Comparison of ENCODE assay signal across 14 cellular contexts in the genomic region with DNA sequence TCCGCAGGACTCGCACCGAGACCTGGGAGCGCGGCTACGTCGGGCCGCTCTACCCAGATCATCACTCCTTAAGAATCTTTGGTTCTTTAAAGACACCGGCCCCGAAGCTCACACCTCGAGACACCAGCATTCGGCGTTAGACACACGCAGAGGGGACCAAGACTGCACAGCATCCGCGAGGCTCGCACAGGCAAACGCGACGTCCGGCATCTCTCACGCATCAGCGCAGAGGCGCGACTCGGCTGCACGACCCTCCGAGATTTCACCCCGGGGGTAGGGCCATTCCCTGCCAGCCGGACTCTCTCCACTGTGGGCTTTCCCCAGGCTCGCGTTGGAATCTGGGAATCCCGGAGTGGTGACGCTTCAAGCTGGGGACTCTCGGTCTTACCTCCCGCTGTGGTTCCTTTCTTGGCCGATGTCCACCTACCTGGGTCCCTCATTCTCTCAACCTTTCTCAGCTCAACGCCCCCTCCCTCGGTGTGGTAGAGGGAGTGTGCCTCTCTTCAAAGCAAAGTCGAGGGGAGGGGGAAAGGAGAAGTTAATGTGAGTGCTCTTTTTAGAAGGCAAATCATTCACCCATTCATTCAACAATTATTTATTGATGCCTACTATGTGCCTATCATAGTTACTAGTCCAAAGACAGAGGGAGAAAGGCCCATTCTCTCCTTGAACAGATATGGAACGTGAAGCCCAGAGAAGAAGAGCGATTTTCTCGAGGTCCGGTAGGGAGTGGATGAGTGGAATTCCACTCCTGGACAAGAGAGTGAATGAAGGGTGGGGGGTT. TPM values are rescaled to one million over a fixed set of nuclear protein-coding genes. Genes with fewer than 3 reads are reported as not detected.
DNase-seq lines count a peak whose midpoint lies in the region; ATAC-seq lines count a peak whose summit lies in the region.
"Had no signal": no experiment of that assay in that cellular context is flagged by ENCODE, and none has a peak within 500 bp of the region (broad histone marks: within the 10 kb centered on the region; RNA-seq: fewer than 3 reads in every experiment).

No MANE protein-coding gene starts in this region.

- H3K4me3 Mint-ChIP-seq in activated T-cell treated with anti-CD3 and anti-CD28 coated beads, Interleukin-2, amount 50 U/mL, for 72 hours, result peak overlapping the region; percentile 42 to 71
- peak overlapping the region; percentile 33 to 71 for H3K4me3 Mint-ChIP-seq in stimulated activated naive B cell treated with anti-CD40 and anti-IgM and Interleukin-4, amounts not matched to agents 10 μg/mL and 1 μg/mL and 100 μg/mL, for 72 hours
- H3K4me3 Mint-ChIP-seq: natural killer cell had no signal

- peak; percentile 48 for DNase-seq in activated T-cell treated with anti-CD3 and anti-CD28 coated beads, Interleukin-2, amount 50 U/mL, for 48 hours
- no peak for DNase-seq in activated T-cell treated with anti-CD3 and anti-CD28 coated beads, Interleukin-2, amount 50 U/mL, for 1 hour
- peak in 1 of 2 donors; percentile 41 for DNase-seq in activated T-cell treated with anti-CD3 and anti-CD28 coated beads, Interleukin-2, amount 50 U/mL, for 72 hours
- DNase-seq in islet precursor cell, result peak; percentile 70
- DNase-seq in stimulated activated naive B cell treated with anti-CD40 and anti-IgM and Interleukin-4, amounts not matched to agents 10 μg/mL and 1 μg/mL and 100 μg/mL, for 72 hours, result no peak
- no peak for DNase-seq in activated effector memory CD4-positive, alpha-beta T cell treated with Interleukin-2 at 50 U/mL for 16 hours
- DNase-seq in NCI-H748 treated with DMSO at 0.1 percent for 48 hours (lab: John Stamatoyannopoulos, UW), result no peak
- DNase-seq: BE2C; natural killer cell; NCI-H2029; PC-3; stimulated activated CD4-positive, alpha-beta T cell treated with anti-CD3 and anti-CD28 coated beads, Interleukin-1b, Interleukin-23, amount 100 ng/mL, for 48 hours had no signal

- H3K27me3 Mint-ChIP-seq in activated T-cell treated with anti-CD3 and anti-CD28 coated beads, Interleukin-2, amount 50 U/mL, for 72 hours (ENCODE audit: low read depth), result peaks cover 86% of the 10 kb centered on the region
- peaks cover 79 to 94% of the 10 kb centered on the region in 2 donors for H3K27me3 Mint-ChIP-seq in stimulated activated naive B cell treated with anti-CD40 and anti-IgM and Interleukin-4, amounts not matched to agents 10 μg/mL and 1 μg/mL and 100 μg/mL, for 72 hours

- peak overlapping the region; percentile 36 for H3K27ac Mint-ChIP-seq in activated T-cell treated with anti-CD3 and anti-CD28 coated beads, Interleukin-2, amount 50 U/mL, for 72 hours
- peak overlapping the region; percentile 91 for H3K27ac Mint-ChIP-seq in stimulated activated naive B cell treated with anti-CD40 and anti-IgM and Interleukin-4, amounts not matched to agents 10 μg/mL and 1 μg/mL and 100 μg/mL, for 72 hours
- H3K27ac Mint-ChIP-seq: natural killer cell had no signal

- no peak for ATAC-seq in activated T-cell treated with anti-CD3 and anti-CD28 coated beads, Interleukin-2, amount 50 U/mL, for 72 hours (replicated peaks in 1 of 2)
- no peak for ATAC-seq in stimulated activated naive B cell treated with anti-CD40 and anti-IgM and Interleukin-4, amounts not matched to agents 10 μg/mL and 1 μg/mL and 100 μg/mL, for 72 hours (replicated peaks)
- ATAC-seq in HG03108 (IDR thresholded peaks at IDR 0.05; ENCODE audit: unreplicated experiment), result no peak
- ATAC-seq: PC-3 had no signal

- peaks cover 60% of the 10 kb centered on the region for H3K4me1 Mint-ChIP-seq in activated T-cell treated with anti-CD3 and anti-CD28 coated beads, Interleukin-2, amount 50 U/mL, for 72 hours (ENCODE audit: low read depth)
- H3K4me1 Mint-ChIP-seq in stimulated activated naive B cell treated with anti-CD40 and anti-IgM and Interleukin-4, amounts not matched to agents 10 μg/mL and 1 μg/mL and 100 μg/mL, for 72 hours, result peaks cover 45 to 64% of the 10 kb centered on the region in 2 donors

- no peaks in the 10 kb centered on the region for H3K9me3 Mint-ChIP-seq in activated T-cell treated with anti-CD3 and anti-CD28 coated beads, Interleukin-2, amount 50 U/mL, for 72 hours
- peaks cover 0 to 1% of the 10 kb centered on the region in 2 donors for H3K9me3 Mint-ChIP-seq in stimulated activated naive B cell treated with anti-CD40 and anti-IgM and Interleukin-4, amounts not matched to agents 10 μg/mL and 1 μg/mL and 100 μg/mL, for 72 hours
- H3K9me3 Mint-ChIP-seq: natural killer cell had no signal

- H3K36me3 Mint-ChIP-seq in activated T-cell treated with anti-CD3 and anti-CD28 coated beads, Interleukin-2, amount 50 U/mL, for 72 hours (ENCODE audit: insufficient read depth in 2 of 2), result peaks cover 0 to 3% of the 10 kb centered on the region in 2 donors
- peaks cover 7 to 11% of the 10 kb centered on the region in 2 donors for H3K36me3 Mint-ChIP-seq in stimulated activated naive B cell treated with anti-CD40 and anti-IgM and Interleukin-4, amounts not matched to agents 10 μg/mL and 1 μg/mL and 100 μg/mL, for 72 hours
- H3K36me3 Mint-ChIP-seq: natural killer cell had no signal

RNA-seq across cellular contexts. Expression of gene HAND1, which starts 1.3 kb away (rescaled TPM):
- total RNA-seq in activated T-cell treated with anti-CD3 and anti-CD28 coated beads, Interleukin-2, amount 50 U/mL, for 72 hours, result not detected
- total RNA-seq: dermis microvascular lymphatic vessel endothelial cell, natural killer cell, PC-3 had no signal

RNA-seq across cellular contexts. Expression of gene SAP30L, which starts 33.6 kb away (rescaled TPM):
- 10 to 100 TPM; 42.5 to 45.3 TPM for total RNA-seq in activated T-cell treated with anti-CD3 and anti-CD28 coated beads, Interleukin-2, amount 50 U/mL, for 72 hours

Comparison
In these comparisons a context has a peak if more than half of its experiments do, and no peak if none do; other contexts are left out.
1. DNase-seq: peak in activated T-cell treated with anti-CD3 and anti-CD28 coated beads, Interleukin-2, amount 50 U/mL, for 48 hours (2 of 2) and islet precursor cell (single experiment); none in activated T-cell treated with anti-CD3 and anti-CD28 coated beads, Interleukin-2, amount 50 U/mL, for 1 hour (single experiment), stimulated activated naive B cell treated with anti-CD40 and anti-IgM and Interleukin-4, amounts not matched to agents 10 μg/mL and 1 μg/mL and 100 μg/mL, for 72 hours (single experiment), activated effector memory CD4-positive, alpha-beta T cell treated with Interleukin-2 at 50 U/mL for 16 hours (single experiment) and NCI-H748 treated with DMSO at 0.1 percent for 48 hours (single experiment).